ENCODE assay signal across 13 cellular contexts in the genomic region with DNA sequence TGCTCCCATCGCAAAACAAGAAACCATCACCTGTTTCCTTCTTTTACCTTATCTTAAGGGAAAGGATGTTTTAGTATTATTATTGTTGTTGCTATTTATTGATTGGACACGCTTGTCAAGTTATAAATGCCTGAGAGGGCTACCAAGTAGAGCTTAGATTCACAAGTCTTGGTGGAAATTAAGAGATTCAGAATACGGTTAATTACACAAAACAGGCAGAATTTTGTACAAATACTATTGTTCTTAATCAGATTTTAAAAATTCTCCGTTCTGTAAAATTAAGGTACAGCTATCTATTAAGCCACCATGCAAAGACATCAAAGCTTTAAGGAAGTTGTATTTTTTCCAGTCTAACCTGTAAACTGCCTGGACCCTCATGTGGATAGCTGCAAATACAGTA. TPM values are rescaled to one million over a fixed set of nuclear protein-coding genes. Genes with fewer than 3 reads are reported as not detected.
DNase-seq lines count a peak whose midpoint lies in the region; ATAC-seq and TF ChIP-seq lines count a peak whose summit lies in the region.
"Had no signal": no experiment of that assay in that cellular context is flagged by ENCODE, and none has a peak within 500 bp of the region (broad histone marks: within the 10 kb centered on the region; RNA-seq: fewer than 3 reads in every experiment).

No MANE protein-coding gene starts in this region.

- no peaks in the 10 kb centered on the region for H3K36me3 Mint-ChIP-seq in activated naive CD8-positive, alpha-beta T cell
- H3K36me3 Mint-ChIP-seq in activated naive CD8-positive, alpha-beta T cell treated with anti-CD3 and anti-CD28 coated beads for 36 hours: no peaks in the 10 kb centered on the region
- no peaks in the 10 kb centered on the region for H3K36me3 Mint-ChIP-seq in WTC11
- H3K36me3 Mint-ChIP-seq in immature natural killer cell: peaks cover 0 to 2% (median 0%) of the 10 kb centered on the region in 3 donors

- no peak for DNase-seq in activated naive CD8-positive, alpha-beta T cell treated with anti-CD3 and anti-CD28 coated beads for 36 hours
- no peak for DNase-seq in WTC11 (ENCODE audit: low spot score)
- DNase-seq in immature natural killer cell: no peak
- DNase-seq in activated CD4-positive, alpha-beta T cell treated with anti-CD3 and anti-CD28 coated beads for 1 hour: no peak
- DNase-seq in stimulated activated CD4-positive, alpha-beta T cell treated with anti-CD3 and anti-CD28 coated beads, Interleukin-2, amount 100 ng/mL, for 24 hours: no peak
- DNase-seq: GOT3, NCI-H1417, NCI-H774, SIG-M5 had no signal

- no peaks in the 10 kb centered on the region for H3K27me3 ChIP-seq in subcutaneous abdominal adipose tissue (ENCODE audit: control insufficient read depth in 5 of 5, insufficient read depth in 4 of 5, low read length in 5 of 5)

- H3K4me1 Mint-ChIP-seq in activated naive CD8-positive, alpha-beta T cell (ENCODE audit: low read depth): peaks cover 23% of the 10 kb centered on the region
- H3K4me1 Mint-ChIP-seq in activated naive CD8-positive, alpha-beta T cell treated with anti-CD3 and anti-CD28 coated beads for 36 hours: peaks cover 8% of the 10 kb centered on the region
- H3K4me1 Mint-ChIP-seq in WTC11 (peaks cover 16% of the 10 kb centered on the region), immature natural killer cell (peaks cover 21 to 36% of the 10 kb centered on the region in 2 donors)

- peak overlapping the region; percentile 60 for H3K4me3 Mint-ChIP-seq in activated naive CD8-positive, alpha-beta T cell
- no peak overlapping the region for H3K4me3 Mint-ChIP-seq in activated naive CD8-positive, alpha-beta T cell treated with anti-CD3 and anti-CD28 coated beads for 36 hours
- peak overlapping the region; percentile 74 for H3K4me3 Mint-ChIP-seq in WTC11
- H3K4me3 Mint-ChIP-seq in immature natural killer cell: peak overlapping the region; percentile 72 to 77 (median 75)

- ATAC-seq in WTC11 (no peak), GM18858 (IDR thresholded peaks at IDR 0.05; ENCODE audit: unreplicated experiment) (no peak)

- H3K4me1 ChIP-seq in subcutaneous abdominal adipose tissue (ENCODE audit: control insufficient read depth in 5 of 5, insufficient read depth in 5 of 5, low read length in 5 of 5): peaks cover 0 to 29% (median 19%) of the 10 kb centered on the region in 5 donors

- peaks cover 35% of the 10 kb centered on the region for H3K27me3 Mint-ChIP-seq in activated naive CD8-positive, alpha-beta T cell
- H3K27me3 Mint-ChIP-seq in activated naive CD8-positive, alpha-beta T cell treated with anti-CD3 and anti-CD28 coated beads for 36 hours: peaks cover 55% of the 10 kb centered on the region
- peaks cover 32% of the 10 kb centered on the region for H3K27me3 Mint-ChIP-seq in WTC11 (ENCODE audit: low read depth)
- H3K27me3 Mint-ChIP-seq in immature natural killer cell (ENCODE audit: low read depth in 3 of 3): peaks cover 5 to 29% (median 25%) of the 10 kb centered on the region in 3 donors

- H3K9ac ChIP-seq in subcutaneous abdominal adipose tissue (ENCODE audit: low read length in 5 of 5): peak overlapping the region in 3 of 5 donors; percentile 38 to 83 (median 80)

- no peaks in the 10 kb centered on the region for H3K9me3 Mint-ChIP-seq in activated naive CD8-positive, alpha-beta T cell (ENCODE audit: low read depth)
- no peaks in the 10 kb centered on the region for H3K9me3 Mint-ChIP-seq in activated naive CD8-positive, alpha-beta T cell treated with anti-CD3 and anti-CD28 coated beads for 36 hours
- no peaks in the 10 kb centered on the region for H3K9me3 Mint-ChIP-seq in WTC11
- peaks cover 0 to 2% (median 0%) of the 10 kb centered on the region in 6 donors for H3K9me3 Mint-ChIP-seq in immature natural killer cell

- POLR2A ChIA-PET in WTC11 (lab: Charles Lee): no interaction called here

- H3K27ac Mint-ChIP-seq in activated naive CD8-positive, alpha-beta T cell: no peak overlapping the region
- H3K27ac Mint-ChIP-seq in activated naive CD8-positive, alpha-beta T cell treated with anti-CD3 and anti-CD28 coated beads for 36 hours: no peak overlapping the region
- no peak overlapping the region for H3K27ac Mint-ChIP-seq in WTC11
- no peak overlapping the region for H3K27ac Mint-ChIP-seq in immature natural killer cell

- CTCF ChIA-PET in WTC11 (lab: Charles Lee): interaction anchor here (0.7 to 1.1 kb wide), 2 partner anchors 148 to 366 kb away, joined by 3 to 4 read pairs; no protein-coding TSS in a partner anchor

- H3K4me3 ChIP-seq in subcutaneous abdominal adipose tissue (ENCODE audit: low read depth in 1 of 5, low read length in 5 of 5): peak overlapping the region; percentile 55 to 76 (median 62)

- H3K9me3 ChIP-seq in subcutaneous abdominal adipose tissue (ENCODE audit: control insufficient read depth in 5 of 5, low read length in 5 of 5): no peaks in the 10 kb centered on the region
- H3K9me3 ChIP-seq: tibial nerve had no signal

- no peak for TF ChIP-seq CTCF in WTC11 (IDR thresholded peaks at IDR 0.05)

- H3K36me3 ChIP-seq in subcutaneous abdominal adipose tissue (ENCODE audit: control insufficient read depth in 5 of 5, insufficient read depth in 5 of 5, low read length in 5 of 5): no peaks in the 10 kb centered on the region
- H3K36me3 ChIP-seq: tibial nerve had no signal

- H3K27ac ChIP-seq in subcutaneous abdominal adipose tissue (ENCODE audit: low read depth, low read length): peak overlapping the region; percentile 84

TF ChIP-seq in WTC11, 78 proteins besides CTCF, POLR2A, EP300 and RAD21:
- TF ChIP-seq TCF7 (CRISPR knock-in tag; IDR thresholded peaks at IDR 0.05; ENCODE audit: low read depth): no peak
- TF ChIP-seq JUN (CRISPR knock-in tag; IDR thresholded peaks at IDR 0.05): no peak
- no peak for TF ChIP-seq NR1H2 (CRISPR knock-in tag; IDR thresholded peaks at IDR 0.05)
- TF ChIP-seq ZNF423 (CRISPR knock-in tag; IDR thresholded peaks at IDR 0.05): no peak
- no peak for TF ChIP-seq RELA (CRISPR knock-in tag; IDR thresholded peaks at IDR 0.05; ENCODE audit: borderline replicate concordance)
- TF ChIP-seq ZBTB43 (CRISPR knock-in tag; IDR thresholded peaks at IDR 0.05): no peak
- no peak for TF ChIP-seq SMAD4 (CRISPR knock-in tag; IDR thresholded peaks at IDR 0.05)
- no peak for TF ChIP-seq ZBTB21 (CRISPR knock-in tag; IDR thresholded peaks at IDR 0.05; ENCODE audit: borderline replicate concordance)
- TF ChIP-seq, protein P1, sequence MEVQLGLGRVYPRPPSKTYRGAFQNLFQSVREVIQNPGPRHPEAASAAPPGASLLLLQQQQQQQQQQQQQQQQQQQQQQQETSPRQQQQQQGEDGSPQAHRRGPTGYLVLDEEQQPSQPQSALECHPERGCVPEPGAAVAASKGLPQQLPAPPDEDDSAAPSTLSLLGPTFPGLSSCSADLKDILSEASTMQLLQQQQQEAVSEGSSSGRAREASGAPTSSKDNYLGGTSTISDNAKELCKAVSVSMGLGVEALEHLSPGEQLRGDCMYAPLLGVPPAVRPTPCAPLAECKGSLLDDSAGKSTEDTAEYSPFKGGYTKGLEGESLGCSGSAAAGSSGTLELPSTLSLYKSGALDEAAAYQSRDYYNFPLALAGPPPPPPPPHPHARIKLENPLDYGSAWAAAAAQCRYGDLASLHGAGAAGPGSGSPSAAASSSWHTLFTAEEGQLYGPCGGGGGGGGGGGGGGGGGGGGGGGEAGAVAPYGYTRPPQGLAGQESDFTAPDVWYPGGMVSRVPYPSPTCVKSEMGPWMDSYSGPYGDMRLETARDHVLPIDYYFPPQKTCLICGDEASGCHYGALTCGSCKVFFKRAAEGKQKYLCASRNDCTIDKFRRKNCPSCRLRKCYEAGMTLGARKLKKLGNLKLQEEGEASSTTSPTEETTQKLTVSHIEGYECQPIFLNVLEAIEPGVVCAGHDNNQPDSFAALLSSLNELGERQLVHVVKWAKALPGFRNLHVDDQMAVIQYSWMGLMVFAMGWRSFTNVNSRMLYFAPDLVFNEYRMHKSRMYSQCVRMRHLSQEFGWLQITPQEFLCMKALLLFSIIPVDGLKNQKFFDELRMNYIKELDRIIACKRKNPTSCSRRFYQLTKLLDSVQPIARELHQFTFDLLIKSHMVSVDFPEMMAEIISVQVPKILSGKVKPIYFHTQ (CRISPR knock-in tag; IDR thresholded peaks at IDR 0.05): no peak

RNA-seq across cellular contexts. Expression of gene ZNF521, which starts 1.1 kb away (rescaled TPM):
- total RNA-seq in activated naive CD8-positive, alpha-beta T cell treated with anti-CD3 and anti-CD28 coated beads for 36 hours: not detected
- total RNA-seq in WTC11 (2021): 13.8 to 16.9 TPM (median 15.3 TPM) in 3 replicates
- 1 to 10 TPM in 1 of 3 donors, not detected in 2; 1.8 TPM for polyA plus RNA-seq in immature natural killer cell

Comparison
In these comparisons a context has a peak if more than half of its experiments do, and no peak if none do; other contexts are left out.
1. RNA of gene ZNF521, which starts 1.1 kb away (total RNA-seq): 13.8 to 16.9 TPM in WTC11; not detected in activated naive CD8-positive, alpha-beta T cell treated with anti-CD3 and anti-CD28 coated beads for 36 hours; every median in the first group is over 10 times any median in the second.